In genomic region chr4:43619219-43619618, GRCh38 we compare ENCODE assay signal across 38 cellular contexts.
"Had no signal": no experiment of that assay in that cellular context is flagged by ENCODE, and none has a peak within 500 bp of the region (broad histone marks: within the 10 kb centered on the region; RNA-seq: fewer than 3 reads in every experiment).

No MANE protein-coding gene starts in this region.

- H3K27ac ChIP-seq: adrenal gland, body of pancreas, brain microvascular endothelial cell, breast epithelium, cardiac muscle cell, VCaP had no signal

- H3K4me1 Mint-ChIP-seq: activated B cell treated with CpG ODN at 0.5 μM for 24 hours; activated CD4-positive, alpha-beta T cell treated with anti-CD3 and anti-CD28 coated beads, Interleukin-2, amount 10 ng/mL, durations not matched to agents 24 days and 14 days; activated naive CD8-positive, alpha-beta T cell treated with anti-CD3 and anti-CD28 coated beads for 36 hours; activated T-helper 17 cell treated with anti-CD3 and anti-CD28 coated beads, Interleukin-2, amount 50 U/mL, for 72 hours; central memory CD8-positive, alpha-beta T cell had no signal

- H3K4me1 ChIP-seq: adrenal gland, body of pancreas, breast epithelium had no signal

- H3K27me3 ChIP-seq: adrenal gland, body of pancreas, brain microvascular endothelial cell, breast epithelium, cardiac muscle cell had no signal

- H3K36me3 Mint-ChIP-seq: activated CD4-positive, alpha-beta memory T cell treated with anti-CD3 and anti-CD28 coated beads for 36 hours; activated naive CD8-positive, alpha-beta T cell treated with anti-CD3 and anti-CD28 coated beads for 36 hours had no signal

- H3K27me3 Mint-ChIP-seq: activated B cell treated with CpG ODN at 0.5 μM for 24 hours; activated CD4-positive, alpha-beta memory T cell treated with anti-CD3 and anti-CD28 coated beads for 36 hours; activated CD4-positive, alpha-beta T cell treated with anti-CD3 and anti-CD28 coated beads, Interleukin-2, amount 10 ng/mL, durations not matched to agents 24 days and 14 days; activated CD8-positive, alpha-beta T cell treated with anti-CD3 and anti-CD28 coated beads for 36 hours; activated naive CD8-positive, alpha-beta T cell treated with anti-CD3 and anti-CD28 coated beads for 36 hours; activated T-helper 17 cell treated with anti-CD3 and anti-CD28 coated beads, Interleukin-2, amount 50 U/mL, for 72 hours; central memory CD8-positive, alpha-beta T cell had no signal

- H3K9me3 ChIP-seq: adrenal gland, body of pancreas had no signal

- ATAC-seq: activated CD8-positive, alpha-beta T cell treated with anti-CD3 and anti-CD28 coated beads for 36 hours; activated naive CD4-positive, alpha-beta T cell treated with anti-CD3 and anti-CD28 coated beads, Interleukin-2, amount 50 U/mL, for 72 hours; activated T-cell treated with anti-CD3 and anti-CD28 coated beads, Interleukin-2, amount 50 U/mL, for 4 hours; activated T-cell treated with anti-CD3 and anti-CD28 coated beads, Interleukin-2, amount 50 U/mL, for 72 hours; activated T-helper 17 cell treated with anti-CD3 and anti-CD28 coated beads, Interleukin-2, amount 50 U/mL, for 72 hours; body of pancreas had no signal

- H3K4me3 ChIP-seq: adrenal gland, body of pancreas, breast epithelium, cardiac muscle cell had no signal

- H3K36me3 ChIP-seq: adrenal gland, brain microvascular endothelial cell, breast epithelium, cardiac muscle cell had no signal

- DNase-seq: activated B cell treated with CpG ODN at 0.5 μM for 24 hours; activated CD4-positive, alpha-beta memory T cell treated with anti-CD3 and anti-CD28 coated beads for 36 hours; activated CD4-positive, alpha-beta T cell treated with anti-CD3 and anti-CD28 coated beads for 4 hours; activated CD4-positive, alpha-beta T cell treated with anti-CD3 and anti-CD28 coated beads, Interleukin-2, amount 10 ng/mL, durations not matched to agents 24 days and 14 days; activated CD4-positive, alpha-beta T cell treated with anti-CD3 and anti-CD28 coated beads, Interleukin-2, amount 50 U/mL, for 1 hour; activated CD4-positive, alpha-beta T cell treated with anti-CD3 and anti-CD28 coated beads, Interleukin-2, amount 50 U/mL, for 4 hours; activated CD4-positive, CD25-positive, alpha-beta regulatory T cell treated with anti-CD3 and anti-CD28 coated beads, Interleukin-2, amount 50 U/mL, for 72 hours; activated CD8-positive, alpha-beta memory T cell treated with anti-CD3 and anti-CD28 coated beads, Interleukin-2, amount 50 U/mL, for 4 hours; activated CD8-positive, alpha-beta T cell treated with anti-CD3 and anti-CD28 coated beads for 36 hours; activated effector memory CD4-positive, alpha-beta T cell treated with anti-CD3 and anti-CD28 coated beads, Interleukin-2, amount 50 U/mL, for 16 hours; activated gamma-delta T cell treated with Interleukin-2 at 50 U/mL for 16 hours; activated naive CD4-positive, alpha-beta T cell; activated naive CD4-positive, alpha-beta T cell treated with anti-CD3 and anti-CD28 coated beads for 36 hours; activated naive CD4-positive, alpha-beta T cell treated with anti-CD3 and anti-CD28 coated beads, Interleukin-2, amount 50 U/mL, for 16 hours; activated naive CD8-positive, alpha-beta T cell treated with anti-CD3 and anti-CD28 coated beads for 36 hours; activated T-cell treated with anti-CD3 and anti-CD28 coated beads for 4 hours; activated T-cell treated with anti-CD3 and anti-CD28 coated beads, Interleukin-2, amount 50 U/mL, for 1 hour; activated T-cell treated with anti-CD3 and anti-CD28 coated beads, Interleukin-2, amount 50 U/mL, for 4 hours; activated T-cell treated with anti-CD3 and anti-CD28 coated beads, Interleukin-2, amount 50 U/mL, for 72 hours; adrenal gland; amniotic stem cell; aorta; body of pancreas; brain microvascular endothelial cell; caudate nucleus; cerebellar nuclear complex; T-helper 1 cell; T-helper 2 cell; T-helper 9 cell had no signal

- H3K27ac Mint-ChIP-seq: activated B cell treated with CpG ODN at 0.5 μM for 24 hours; activated CD4-positive, alpha-beta memory T cell treated with anti-CD3 and anti-CD28 coated beads for 36 hours; activated CD4-positive, alpha-beta T cell treated with anti-CD3 and anti-CD28 coated beads, Interleukin-2, amount 10 ng/mL, durations not matched to agents 24 days and 14 days; activated CD8-positive, alpha-beta T cell treated with anti-CD3 and anti-CD28 coated beads for 36 hours; activated naive CD4-positive, alpha-beta T cell treated with anti-CD3 and anti-CD28 coated beads for 36 hours; activated naive CD4-positive, alpha-beta T cell treated with anti-CD3 and anti-CD28 coated beads, Interleukin-2, amount 50 U/mL, for 72 hours; activated naive CD8-positive, alpha-beta T cell treated with anti-CD3 and anti-CD28 coated beads for 36 hours; activated T-cell treated with anti-CD3 and anti-CD28 coated beads, Interleukin-2, amount 50 U/mL, for 72 hours; activated T-helper 1 cell treated with anti-CD3 and anti-CD28 coated beads, Interleukin-12 subunit alpha, Interleukin-12 subunit beta, Interleukin-2, Interleukin-4 antibody, amounts not matched to agents 30 ng/mL and 10 ng/mL and 1 ng/mL, durations not matched to agents 14 hours and 24 hours and 36 hours; activated T-helper 17 cell treated with anti-CD3 and anti-CD28 coated beads, Interleukin-2, amount 50 U/mL, for 72 hours; T-helper 1 cell treated with Interleukin-12 subunit alpha and Interleukin-12 subunit beta and Interleukin-4 antibody, amounts not matched to agents 30 μg/mL and 1 μg/mL, for 36 hours; T-helper 2 cell treated with Interferon-gamma antibody and Interleukin-4, amounts not matched to agents 5 μg/mL and 100 μg/mL, for 36 hours had no signal

- H3K4me3 Mint-ChIP-seq: activated B cell treated with CpG ODN at 0.5 μM for 24 hours; activated CD4-positive, alpha-beta memory T cell treated with anti-CD3 and anti-CD28 coated beads for 36 hours; activated CD4-positive, alpha-beta T cell treated with anti-CD3 and anti-CD28 coated beads, Interleukin-2, amount 10 ng/mL, durations not matched to agents 24 days and 14 days; activated CD8-positive, alpha-beta T cell treated with anti-CD3 and anti-CD28 coated beads for 36 hours; activated naive CD4-positive, alpha-beta T cell treated with anti-CD3 and anti-CD28 coated beads for 36 hours; activated naive CD8-positive, alpha-beta T cell treated with anti-CD3 and anti-CD28 coated beads for 36 hours; activated T-cell treated with anti-CD3 and anti-CD28 coated beads, Interleukin-2, amount 50 U/mL, for 4 hours; activated T-cell treated with anti-CD3 and anti-CD28 coated beads, Interleukin-2, amount 50 U/mL, for 72 hours; activated T-helper 1 cell treated with anti-CD3 and anti-CD28 coated beads, Interleukin-12 subunit alpha, Interleukin-12 subunit beta, Interleukin-2, Interleukin-4 antibody, amounts not matched to agents 30 ng/mL and 10 ng/mL and 1 ng/mL, durations not matched to agents 14 hours and 24 hours and 36 hours; activated T-helper 17 cell treated with anti-CD3 and anti-CD28 coated beads, Interleukin-2, amount 50 U/mL, for 72 hours; central memory CD8-positive, alpha-beta T cell; T-helper 1 cell treated with Interleukin-12 subunit alpha and Interleukin-12 subunit beta and Interleukin-4 antibody, amounts not matched to agents 30 μg/mL and 1 μg/mL, for 36 hours; T-helper 2 cell treated with Interferon-gamma antibody and Interleukin-4, amounts not matched to agents 5 μg/mL and 100 μg/mL, for 36 hours had no signal
